Comparison of ENCODE assay signal across 25 cellular contexts in genomic region chrX:109695637-109696036, GRCh38. TPM values are rescaled to one million over a fixed set of nuclear protein-coding genes. Genes with fewer than 3 reads are reported as not detected.
DNase-seq lines count a peak whose midpoint lies in the region; ATAC-seq, FAIRE-seq and TF ChIP-seq lines count a peak whose summit lies in the region.
"Had no signal": no experiment of that assay in that cellular context is flagged by ENCODE, and none has a peak within 500 bp of the region (broad histone marks: within the 10 kb centered on the region; RNA-seq: fewer than 3 reads in every experiment).

No MANE protein-coding gene starts in this region.

- no peak overlapping the region for H3K4me3 Mint-ChIP-seq in activated T-cell treated with anti-CD3 and anti-CD28 coated beads, Interleukin-2, amount 50 U/mL, for 24 hours
- H3K4me3 Mint-ChIP-seq in activated T-cell treated with anti-CD3 and anti-CD28 coated beads, Interleukin-2, amount 50 U/mL, for 4 hours, result no peak overlapping the region
- H3K4me3 Mint-ChIP-seq: CD14-positive monocyte; CD4-positive, alpha-beta T cell; GM23338; H9 had no signal

- H3K27ac Mint-ChIP-seq in activated T-cell treated with anti-CD3 and anti-CD28 coated beads, Interleukin-2, amount 50 U/mL, for 24 hours, result peak overlapping the region; percentile 37
- H3K27ac Mint-ChIP-seq: CD4-positive, alpha-beta T cell; GM23338; H9 had no signal

- H3K9me3 ChIP-seq in HepG2 (ENCODE audit: low read length), result no peaks in the 10 kb centered on the region
- H3K9me3 ChIP-seq in right lobe of liver, result no peaks in the 10 kb centered on the region
- H3K9me3 ChIP-seq in OCI-LY3 (ENCODE audit: insufficient read depth, low read length), result no peaks in the 10 kb centered on the region
- no peaks in the 10 kb centered on the region for H3K9me3 ChIP-seq in GM12878 (replicated peaks; ENCODE audit: control insufficient read depth, insufficient read depth, low read length)
- H3K9me3 ChIP-seq: A549; BE2C; BLaER1 treated with 17β-estradiol and CSF1 and Interleukin-3, amounts not matched to agents 10 nM and 100 nM had no signal

- WGBS in HepG2 (ENCODE audit: low lambda C conversion rate), result 82% methylated on average over 3 of the region's 3 CpGs
- 53% methylated on average over 3 of the region's 3 CpGs for WGBS in right lobe of liver (ENCODE audit: insufficient coverage, low coverage, low lambda C conversion rate, missing lambda C conversion rate)
- WGBS in GM12878 (ENCODE audit: insufficient coverage, insufficient replicate concordance, low lambda C conversion rate, missing lambda C conversion rate), result 27% methylated on average over 3 of the region's 3 CpGs

- H3K4me1 Mint-ChIP-seq in activated T-cell treated with anti-CD3 and anti-CD28 coated beads, Interleukin-2, amount 50 U/mL, for 24 hours (ENCODE audit: low read depth), result peaks cover 44% of the 10 kb centered on the region
- H3K4me1 Mint-ChIP-seq in activated T-cell treated with anti-CD3 and anti-CD28 coated beads, Interleukin-2, amount 50 U/mL, for 4 hours (ENCODE audit: low read depth), result peaks cover 27% of the 10 kb centered on the region

- TF ChIP-seq CTCF in HepG2 (CRISPR knock-in tag; IDR thresholded peaks at IDR 0.05) (no peak), right lobe of liver (IDR thresholded peaks at IDR 0.05) (no peak), OCI-LY3 (IDR thresholded peaks at IDR 0.05; ENCODE audit: low read depth, low read length) (no peak), GM12878 (IDR thresholded peaks at IDR 0.05 in 2 of 3, conservative IDR thresholded peaks at IDR 0.05 in 1 of 3; ENCODE audit: control insufficient read depth in 2 of 3, extremely low read depth in 1 of 3, insufficient read depth in 1 of 3, low read depth in 3 of 3, low read length in 3 of 3) (no peak)

- in situ Hi-C loops in HepG2 (cut with HindIII; ENCODE audit: extremely low pct_ligation_motif_present, low pct_unique_long_range_greater_than_20kb) (no loop called here), GM12878 (cut with MboI) (no loop called here)

- no peak for DNase-seq in activated T-cell treated with anti-CD3 and anti-CD28 coated beads, Interleukin-2, amount 50 U/mL, for 24 hours
- DNase-seq in activated T-cell treated with anti-CD3 and anti-CD28 coated beads, Interleukin-2, amount 50 U/mL, for 4 hours, result no peak
- DNase-seq in HepG2 (ENCODE audit: low spot score), result no peak
- no peak for DNase-seq in right lobe of liver
- no peak for DNase-seq in GM12878 (ENCODE audit: low read depth, low spot score)
- DNase-seq in hepatic stellate cell (ENCODE audit: low spot score), result no peak
- DNase-seq: 8988T; ACHN; AML-193; BE2C; CD4-positive, alpha-beta T cell; CD8-positive, alpha-beta memory T cell; DMS 273 treated with DMSO at 0.1 percent for 48 hours; DMS79; EL; GDM1; H9 had no signal

- no peak for TF ChIP-seq EP300 in HepG2 (IDR thresholded peaks at IDR 0.05; ENCODE audit: low read depth in 2 of 2, low read length in 2 of 2)
- no peak for TF ChIP-seq EP300 in HepG2 (CRISPR knock-in tag; IDR thresholded peaks at IDR 0.05; ENCODE audit: borderline replicate concordance)
- TF ChIP-seq EP300 in GM12878 (IDR thresholded peaks at IDR 0.05; ENCODE audit: borderline replicate concordance in 1 of 2, control insufficient read depth in 1 of 2, low read depth in 2 of 2, low read length in 2 of 2), result no peak

- BruUV-seq in HepG2 (replicated peaks; lab: Mats Ljungman, UMichigan) (no TSS peak), GM12878 (replicated peaks; lab: Mats Ljungman, UMichigan) (no TSS peak)

- peaks cover 2 to 18% of the 10 kb centered on the region in 2 experiments for H3K36me3 ChIP-seq in HepG2 (replicated peaks in 1 of 2; ENCODE audit: control insufficient read depth in 1 of 2, insufficient read depth in 2 of 2, low read length in 2 of 2)
- no peaks in the 10 kb centered on the region for H3K36me3 ChIP-seq in right lobe of liver
- H3K36me3 ChIP-seq in OCI-LY3 (replicated peaks; ENCODE audit: low read depth, low read length), result peaks cover 4% of the 10 kb centered on the region
- no peaks in the 10 kb centered on the region; a peak in 1 of 4 replicates for H3K36me3 ChIP-seq in GM12878 (ENCODE audit: control insufficient read depth in 2 of 2, insufficient read depth in 2 of 2, low read length in 1 of 2)
- H3K36me3 ChIP-seq: BE2C had no signal

- H3K27me3 ChIP-seq in HepG2 (ENCODE audit: control insufficient read depth in 1 of 2, insufficient read depth in 2 of 2, low read length in 2 of 2) (no peaks in the 10 kb centered on the region), right lobe of liver (peaks cover 0 to 27% of the 10 kb centered on the region in 2 donors), OCI-LY3 (ENCODE audit: low read depth, low read length) (no peaks in the 10 kb centered on the region), GM12878 (replicated peaks in 1 of 2; ENCODE audit: control insufficient read depth in 2 of 2, insufficient read depth in 2 of 2, low read length in 1 of 2) (no peaks in the 10 kb centered on the region)
- H3K27me3 ChIP-seq: BE2C had no signal

- CTCF ChIA-PET in HepG2 (lab: Yijun Ruan, JAX; ENCODE audit: low intra/inter-chr PET ratio, low total read pairs), result no interaction called here
- CTCF ChIA-PET in GM12878 (lab: Yijun Ruan, JAX), result interaction anchor here (1.3 to 2.0 kb wide), 3 partner anchors 17 to 161 kb away, joined by 3 to 6 read pairs (median 5); no protein-coding TSS in a partner anchor

- H3K27ac ChIP-seq in HepG2 (ENCODE audit: extremely low read length, insufficient read depth, low read length) (no peak overlapping the region), right lobe of liver (no peak overlapping the region), OCI-LY3 (ENCODE audit: low read length) (peak overlapping the region; percentile 17; the same call in 1 of the 2 replicates), GM12878 (ENCODE audit: control insufficient read depth, insufficient read depth) (no peak overlapping the region)
- H3K27ac ChIP-seq: A549; BLaER1 treated with 17β-estradiol and CSF1 and Interleukin-3, amounts not matched to agents 10 nM and 100 nM had no signal

- intact Hi-C loops in HepG2 (cut with micrococcal nuclease; ENCODE audit: unreplicated experiment) (no loop called here), right lobe of liver (cut with DNase I) (no loop called here), GM12878 (cut with micrococcal nuclease; ENCODE audit: unreplicated experiment) (no loop called here)

- no peak for ATAC-seq in activated T-cell treated with anti-CD3 and anti-CD28 coated beads, Interleukin-2, amount 50 U/mL, for 4 hours
- ATAC-seq in HepG2 (no peak), right lobe of liver (no peak), GM12878 (peak; percentile 36; the same call in 2 of the 3 replicates), GM21786 (IDR thresholded peaks at IDR 0.05; ENCODE audit: unreplicated experiment) (no peak)
- ATAC-seq: A549, GM23338, HCT116 had no signal

- H4K20me1 ChIP-seq in HepG2 (ENCODE audit: insufficient read depth, low read length) (peaks cover 92% of the 10 kb centered on the region), OCI-LY3 (ENCODE audit: insufficient read depth, low read length) (peaks cover 75% of the 10 kb centered on the region), GM12878 (ENCODE audit: control insufficient read depth, insufficient read depth) (no peaks in the 10 kb centered on the region)

- H3K4me1 ChIP-seq in HepG2 (ENCODE audit: insufficient read depth, low read length) (peaks cover 94% of the 10 kb centered on the region), right lobe of liver (peaks cover 0 to 17% (median 0%) of the 10 kb centered on the region in 4 donors), OCI-LY3 (ENCODE audit: low read length) (peaks cover 25% of the 10 kb centered on the region), GM12878 (ENCODE audit: control insufficient read depth, insufficient read depth, low read length) (no peaks in the 10 kb centered on the region)
- H3K4me1 ChIP-seq: BE2C had no signal

- H3K79me2 ChIP-seq in HepG2 (ENCODE audit: insufficient read depth, low read length), result peaks cover 92% of the 10 kb centered on the region
- peaks cover 47% of the 10 kb centered on the region for H3K79me2 ChIP-seq in OCI-LY3 (ENCODE audit: low read length)
- peaks cover 4% of the 10 kb centered on the region for H3K79me2 ChIP-seq in GM12878 (ENCODE audit: control insufficient read depth, insufficient read depth, low read length)

- no peak for TF ChIP-seq RAD21 in HepG2 (CRISPR knock-in tag; IDR thresholded peaks at IDR 0.05)
- TF ChIP-seq RAD21 in GM12878 (IDR thresholded peaks at IDR 0.05; ENCODE audit: insufficient read depth, low read depth, low read length), result no peak

- H3K4me2 ChIP-seq in HepG2 (ENCODE audit: low read depth, low read length), result no peak overlapping the region
- peak overlapping the region; percentile 64 for H3K4me2 ChIP-seq in OCI-LY3 (ENCODE audit: low read length)
- H3K4me2 ChIP-seq in GM12878 (ENCODE audit: control insufficient read depth, insufficient read depth), result no peak overlapping the region
- H3K4me2 ChIP-seq: A549; BLaER1 treated with 17β-estradiol and CSF1 and Interleukin-3, amounts not matched to agents 10 nM and 100 nM; GM23338 had no signal

- RAD21 ChIA-PET in GM12878 (lab: Charles Lee; ENCODE audit: unreplicated experiment), result interaction anchor here (1.5 kb wide), 1 partner anchor 16 kb away, joined by 3 read pairs; no protein-coding TSS in a partner anchor

- H2AFZ ChIP-seq in HepG2 (ENCODE audit: low read length), result no peak overlapping the region
- no peak overlapping the region for H2AFZ ChIP-seq in OCI-LY3 (ENCODE audit: low read depth, low read length)
- H2AFZ ChIP-seq in GM12878 (ENCODE audit: control insufficient read depth, low read depth, low read length), result no peak overlapping the region
- H2AFZ ChIP-seq: GM23338 had no signal

- H3K36me3 Mint-ChIP-seq in activated T-cell treated with anti-CD3 and anti-CD28 coated beads, Interleukin-2, amount 50 U/mL, for 24 hours (ENCODE audit: low read depth), result peaks cover 35% of the 10 kb centered on the region
- H3K36me3 Mint-ChIP-seq in activated T-cell treated with anti-CD3 and anti-CD28 coated beads, Interleukin-2, amount 50 U/mL, for 4 hours (ENCODE audit: insufficient read depth), result peaks cover 6% of the 10 kb centered on the region

- H3K4me3 ChIP-seq in HepG2 (replicated peaks in 1 of 3; ENCODE audit: insufficient read depth in 1 of 3, low read depth in 2 of 3, low read length in 3 of 3) (no peak overlapping the region), right lobe of liver (no peak overlapping the region), OCI-LY3 (ENCODE audit: low read length) (peak overlapping the region; percentile 33), GM12878 (no peak overlapping the region)
- H3K4me3 ChIP-seq: A549; BLaER1 treated with 17β-estradiol and CSF1 and Interleukin-3, amounts not matched to agents 10 nM and 100 nM; GM23338 had no signal

- peaks cover 15% of the 10 kb centered on the region for H3K27me3 Mint-ChIP-seq in activated T-cell treated with anti-CD3 and anti-CD28 coated beads, Interleukin-2, amount 50 U/mL, for 24 hours
- no peaks in the 10 kb centered on the region for H3K27me3 Mint-ChIP-seq in activated T-cell treated with anti-CD3 and anti-CD28 coated beads, Interleukin-2, amount 50 U/mL, for 4 hours (ENCODE audit: low read depth)
- H3K27me3 Mint-ChIP-seq: CD4-positive, alpha-beta T cell; CD8-positive, alpha-beta memory T cell had no signal

- POLR2A ChIA-PET in HepG2 (lab: Yijun Ruan, JAX), result no interaction called here
- POLR2A ChIA-PET in GM12878 (lab: Charles Lee), result no interaction called here

- no peaks in the 10 kb centered on the region for H3K9me3 Mint-ChIP-seq in activated T-cell treated with anti-CD3 and anti-CD28 coated beads, Interleukin-2, amount 50 U/mL, for 24 hours
- H3K9me3 Mint-ChIP-seq in activated T-cell treated with anti-CD3 and anti-CD28 coated beads, Interleukin-2, amount 50 U/mL, for 4 hours, result no peaks in the 10 kb centered on the region
- H3K9me3 Mint-ChIP-seq: CD14-positive monocyte; CD4-positive, alpha-beta T cell; CD8-positive, alpha-beta memory T cell; GM23338; H9 had no signal

- SMC1A ChIA-PET in GM12878 (lab: Charles Lee; ENCODE audit: uncharacterized antibody, unreplicated experiment), result interaction anchor here (0.7 to 1.7 kb wide), 7 partner anchors 13 to 168 kb away, joined by 3 to 4 read pairs (median 3); no protein-coding TSS in a partner anchor

- H3K9ac ChIP-seq in HepG2 (ENCODE audit: insufficient read depth, low read depth, low read length) (no peak overlapping the region), OCI-LY3 (ENCODE audit: low read length) (no peak overlapping the region), GM12878 (ENCODE audit: control insufficient read depth, insufficient read depth, low read length) (no peak overlapping the region)
- H3K9ac ChIP-seq: BLaER1 treated with 17β-estradiol and CSF1 and Interleukin-3, amounts not matched to agents 10 nM and 100 nM had no signal

- FAIRE-seq in HepG2 (lab: Jason Lieb, UNC) (no peak), GM12878 (lab: Jason Lieb, UNC) (no peak)
- FAIRE-seq: A549, D721Med had no signal

- TF ChIP-seq POLR2A in HepG2 (IDR thresholded peaks at IDR 0.05; ENCODE audit: insufficient read depth in 1 of 2, low read depth in 2 of 2, low read length in 2 of 2) (no peak), right lobe of liver (IDR thresholded peaks at IDR 0.05) (no peak), GM12878 (IDR thresholded peaks at IDR 0.05; ENCODE audit: low read depth, low read length) (no peak)

RNA-seq across cellular contexts. Expression of gene ACSL4, which starts 37.4 kb away (rescaled TPM):
- total RNA-seq in activated T-cell treated with anti-CD3 and anti-CD28 coated beads, Interleukin-2, amount 50 U/mL, for 4 hours, result 10 to 100 TPM; 59.7 to 66.7 (median 63.1) TPM
- total RNA-seq in HepG2 (2016; rRNA removed; fragmentation: Illumina TruSeq; extraction: Trizol) (316 and 521 TPM in 2 replicates), right lobe of liver (10 to 100 TPM in 2 of 6 experiments, 1 to 10 TPM in 4; 1.8 to 76.7 (median 5.3) TPM), GM12878 (2014; rRNA removed) (53.5 and 60.1 TPM in 2 replicates), GM12878 (2014; rRNA removed; fragmentation: Illumina TruSeq; extraction: Trizol) (66.6 and 71.9 TPM in 2 replicates), GM12878 (2021) (59.1 TPM in 2 replicates)
- total RNA-seq in HepG2 (2016; cell fraction: cytosol; rRNA removed; fragmentation: Illumina TruSeq; extraction: Trizol; ENCODE audit: low read depth), result 26.7 and 28.6 TPM in 2 replicates
- 304 and 484 TPM in 2 replicates for total RNA-seq in HepG2 (2016; cell fraction: insoluble cytoplasmic fraction; rRNA removed; fragmentation: Illumina TruSeq; extraction: Trizol)
- 83.2 and 99.0 TPM in 2 replicates for total RNA-seq in HepG2 (2016; cell fraction: membrane; rRNA removed; fragmentation: Illumina TruSeq; extraction: Trizol)
- 195 and 201 TPM in 2 replicates for total RNA-seq in HepG2 (2016; cell fraction: nucleus; rRNA removed; fragmentation: Illumina TruSeq; extraction: Trizol)
- polyA plus RNA-seq in HepG2 (2011; rRNA removed) (176 and 207 TPM in 2 replicates), GM12878 (2011; rRNA removed) (50.4 and 80.9 TPM in 2 replicates), GM12878 (2014; fragmentation: Illumina TruSeq; extraction: Trizol) (57.5 and 78.8 TPM in 2 replicates), GM12878 (2014; fragmentation: Nextera tagmentation; extraction: Ambion mirVana) (10 to 100 TPM; 20.7 to 23.6 TPM), GM12878 (2014; rRNA removed) (36.2 and 38.8 TPM in 2 replicates), GM12878 (2016; fragmentation: Nextera tagmentation; extraction: Ambion mirVana) (10 to 100 TPM; 35.7 to 40.4 TPM)
- polyA plus RNA-seq in HepG2 (2011; cell fraction: cytosol; rRNA removed), result 107 and 171 TPM in 2 replicates
- 84.2 and 108 TPM in 2 replicates for polyA plus RNA-seq in HepG2 (2011; cell fraction: nucleus; rRNA removed)
- 293 and 329 TPM in 2 replicates for polyA plus RNA-seq in HepG2 (2012)
- 5.7 and 7.1 TPM in 2 replicates for polyA plus RNA-seq in HepG2 (2016; cell fraction: cytosol; fragmentation: Illumina TruSeq; extraction: Trizol; ENCODE audit: low read depth)
- 281 and 310 TPM in 2 replicates for polyA plus RNA-seq in HepG2 (2016; cell fraction: insoluble cytoplasmic fraction; fragmentation: Illumina TruSeq; extraction: Trizol; ENCODE audit: low read depth)
- polyA plus RNA-seq in HepG2 (2016; cell fraction: membrane; fragmentation: Illumina TruSeq; extraction: Trizol; ENCODE audit: low read depth), result 26.0 and 28.9 TPM in 2 replicates
- polyA plus RNA-seq in HepG2 (2016; cell fraction: nucleus; fragmentation: Illumina TruSeq; extraction: Trizol; ENCODE audit: insufficient read depth, low read depth), result 191 and 192 TPM in 2 replicates
- polyA minus RNA-seq in HepG2 (2011; rRNA and poly(A)+ RNA removed; ENCODE audit: low replicate concordance), result 51.4 and 478 TPM in 2 replicates
- 475 and 658 TPM in 2 replicates for polyA minus RNA-seq in HepG2 (2011; cell fraction: cytosol; rRNA and poly(A)+ RNA removed)
- polyA minus RNA-seq in HepG2 (2011; cell fraction: nucleus; rRNA and poly(A)+ RNA removed), result 386 and 495 TPM in 2 replicates
- 94.3 and 107 TPM in 2 replicates for total RNA-seq in GM12878 (2013; cell fraction: nucleolus; rRNA removed)
- 9.7 TPM for polyA plus RNA-seq in GM12878 (2011; ENCODE audit: low read depth)
- polyA plus RNA-seq in GM12878 (2011; cell fraction: cytosol; rRNA removed), result 21.7 and 25.6 TPM in 2 replicates
- polyA plus RNA-seq in GM12878 (2011; cell fraction: nucleus; rRNA removed), result 25.4 and 39.7 TPM in 2 replicates
- polyA plus RNA-seq in GM12878 (2012), result 16.0 and 24.3 TPM in 2 replicates
- 86.8 and 92.8 TPM in 2 replicates for polyA minus RNA-seq in GM12878 (2011; rRNA and poly(A)+ RNA removed)
- polyA minus RNA-seq in GM12878 (2011; cell fraction: cytosol; rRNA and poly(A)+ RNA removed), result 33.5 and 50.7 TPM in 2 replicates
- 20.4 and 42.1 TPM in 2 replicates for polyA minus RNA-seq in GM12878 (2011; cell fraction: nucleus; rRNA and poly(A)+ RNA removed)
